Comparison of ENCODE assay signal across 8 cellular contexts in genomic region chr16:83137326-83137770, GRCh38.
DNase-seq lines count a peak whose midpoint lies in the region; ATAC-seq, FAIRE-seq and TF ChIP-seq lines count a peak whose summit lies in the region.

No MANE protein-coding gene starts in this region.

- H3K36me3 Mint-ChIP-seq in T-helper 17 cell (ENCODE audit: low read depth) (no peaks in the 10 kb centered on the region), glutamatergic neuron (ENCODE audit: unreplicated experiment) (peaks cover 12% of the 10 kb centered on the region)

- DNase-seq in stimulated activated CD4-positive, alpha-beta T cell treated with anti-CD3 and anti-CD28 coated beads, Interleukin-15, amount 100 ng/mL, for 24 hours, result peak; percentile 3
- no peak for DNase-seq in stimulated activated CD4-positive, alpha-beta T cell treated with anti-CD3 and anti-CD28 coated beads, Interleukin-4, amount 100 ng/mL, for 4 hours
- no peak for DNase-seq in T-helper 17 cell
- DNase-seq in glutamatergic neuron, result no peak
- peak; percentile 87 for DNase-seq in small intestine
- no peak for DNase-seq in SK-N-DZ (ENCODE audit: low spot score)
- DNase-seq in BE2C, result no peak

- TF ChIP-seq CTCF in glutamatergic neuron (IDR thresholded peaks at IDR 0.05; ENCODE audit: partially characterized antibody, unreplicated experiment) (no peak), BE2C (IDR thresholded peaks at IDR 0.05; ENCODE audit: low read depth, low read length) (no peak)

- H3K4me1 Mint-ChIP-seq in T-helper 17 cell (peaks cover 14% of the 10 kb centered on the region), glutamatergic neuron (ENCODE audit: low read depth, unreplicated experiment) (peaks cover 6% of the 10 kb centered on the region)

- H3K9me3 ChIP-seq in T-helper 17 cell (ENCODE audit: control insufficient read depth, low read length, poor library complexity, severe bottlenecking), result no peaks in the 10 kb centered on the region
- H3K9me3 ChIP-seq in small intestine (ENCODE audit: control insufficient read depth, low read depth), result no peaks in the 10 kb centered on the region
- no peaks in the 10 kb centered on the region; the same call in 1 of the 2 replicates for H3K9me3 ChIP-seq in BE2C

- FAIRE-seq in small intestine (lab: Jason Lieb, UNC), result no peak

- H3K36me3 ChIP-seq in small intestine (ENCODE audit: control insufficient read depth in 2 of 2, insufficient read depth in 2 of 2, low read length in 2 of 2), result no peaks in the 10 kb centered on the region
- H3K36me3 ChIP-seq in BE2C, result no peaks in the 10 kb centered on the region

- peak overlapping the region; percentile 0 to 22 for H3K27ac ChIP-seq in small intestine (ENCODE audit: low read depth in 1 of 2, low read length in 1 of 2)

- H3K4me3 ChIP-seq in small intestine (ENCODE audit: low read depth in 1 of 2, low read length in 2 of 2), result peak overlapping the region in 1 of 2 donors; percentile 16
- H3K4me3 ChIP-seq in BE2C (ENCODE audit: low read depth, low read length), result no peak overlapping the region

- peaks cover 1% of the 10 kb centered on the region for H3K9me3 Mint-ChIP-seq in glutamatergic neuron (ENCODE audit: unreplicated experiment)

- H3K27me3 Mint-ChIP-seq in T-helper 17 cell (peaks cover 9% of the 10 kb centered on the region), glutamatergic neuron (ENCODE audit: unreplicated experiment) (peaks cover 2% of the 10 kb centered on the region)

- WGBS in small intestine, 3 donors, result 7 to 25% (median 20%) methylated on average over 17 of the region's 17 CpGs

- ATAC-seq in T-helper 17 cell (peak; percentile 46), HG03095 (IDR thresholded peaks at IDR 0.05; ENCODE audit: unreplicated experiment) (no peak)

- H3K4me3 Mint-ChIP-seq in T-helper 17 cell, result peak overlapping the region; percentile 81
- no peak overlapping the region for H3K4me3 Mint-ChIP-seq in glutamatergic neuron (ENCODE audit: unreplicated experiment)

- H3K4me1 ChIP-seq in small intestine (ENCODE audit: control insufficient read depth in 2 of 2, insufficient read depth in 1 of 2, low read depth in 1 of 2, low read length in 1 of 2) (peaks cover 0 to 2% of the 10 kb centered on the region in 2 donors), BE2C (no peaks in the 10 kb centered on the region)

- H3K27ac Mint-ChIP-seq in T-helper 17 cell (peak overlapping the region; percentile 44), glutamatergic neuron (ENCODE audit: unreplicated experiment) (peak overlapping the region; percentile 31)

- H3K27me3 ChIP-seq in small intestine (ENCODE audit: control insufficient read depth in 2 of 2, insufficient read depth in 2 of 2, low read length in 2 of 2) (no peaks in the 10 kb centered on the region), BE2C (no peaks in the 10 kb centered on the region)

Comparison
In these comparisons a context has a peak if more than half of its experiments do, and no peak if none do; other contexts are left out.
1. DNase-seq: peak in stimulated activated CD4-positive, alpha-beta T cell treated with anti-CD3 and anti-CD28 coated beads, Interleukin-15, amount 100 ng/mL, for 24 hours (single experiment) and small intestine (single experiment); none in stimulated activated CD4-positive, alpha-beta T cell treated with anti-CD3 and anti-CD28 coated beads, Interleukin-4, amount 100 ng/mL, for 4 hours (0 of 2), T-helper 17 cell (0 of 3), glutamatergic neuron (single experiment), SK-N-DZ (single experiment) and BE2C (single experiment).